Comparison of ENCODE assay signal across 20 cellular contexts in the genomic region with DNA sequence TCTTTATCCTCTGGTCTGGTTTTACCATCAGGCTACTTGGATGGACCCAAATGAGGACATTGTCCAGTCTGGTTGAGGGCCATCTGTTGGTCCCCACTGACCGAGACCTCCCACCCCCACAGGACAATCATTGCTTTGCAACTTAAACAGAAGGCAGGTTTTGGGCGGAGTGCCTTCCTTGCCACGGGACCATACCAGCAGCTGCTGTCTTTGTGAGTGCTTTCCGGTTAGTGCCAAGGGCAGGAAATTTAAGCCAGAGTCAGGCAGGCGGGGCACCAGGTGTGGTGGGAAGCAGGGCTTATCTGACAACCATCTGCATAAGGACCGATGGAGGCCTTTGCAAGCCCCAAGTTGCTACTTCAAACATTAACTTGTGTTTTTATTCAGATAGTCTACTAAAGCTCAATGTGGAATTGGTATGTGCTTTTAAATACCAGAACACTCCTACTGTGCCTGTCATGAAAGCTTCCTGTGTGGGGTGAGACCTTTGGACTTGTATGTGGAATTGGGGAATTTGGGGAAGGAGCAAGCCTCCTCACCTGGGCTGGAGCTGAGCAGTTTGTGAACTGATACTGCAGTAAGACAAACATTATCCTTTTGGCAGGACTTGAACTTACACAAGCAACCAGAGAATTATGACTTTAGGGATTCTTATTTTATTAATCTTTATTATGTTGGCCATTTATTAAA. TPM values are rescaled to one million over a fixed set of nuclear protein-coding genes. Genes with fewer than 3 reads are reported as not detected.
A peak's percentile ranks its signal among the peaks of the same experiment; 100 is the strongest.
DNase-seq lines count a peak whose midpoint lies in the region; ATAC-seq lines count a peak whose summit lies in the region.
"Had no signal": no experiment of that assay in that cellular context is flagged by ENCODE, and none has a peak within 500 bp of the region (broad histone marks: within the 10 kb centered on the region; RNA-seq: fewer than 3 reads in every experiment).

No MANE protein-coding gene starts in this region.

- peaks cover 30% of the 10 kb centered on the region for H3K4me1 Mint-ChIP-seq in stimulated activated naive CD8-positive, alpha-beta T cell treated with anti-CD3 and anti-CD28 coated beads, Interleukin-15, amount 100 ng/mL, for 72 hours

- peaks cover 11% of the 10 kb centered on the region for H3K4me1 ChIP-seq in adipocyte (ENCODE audit: control insufficient read depth, insufficient read depth, low read length)
- H3K4me1 ChIP-seq: thyroid gland had no signal

- intact Hi-C loops in cardiac septum (cut with DNase I): no loop called here

- H3K27me3 ChIP-seq in adipocyte (replicated peaks; ENCODE audit: control insufficient read depth, insufficient read depth, low read length): no peaks in the 10 kb centered on the region
- H3K27me3 ChIP-seq: thyroid gland had no signal

- no peaks in the 10 kb centered on the region for H3K9me3 ChIP-seq in adipocyte (ENCODE audit: control insufficient read depth, low read length)
- H3K9me3 ChIP-seq: thyroid gland had no signal

- no peaks in the 10 kb centered on the region for H3K27me3 Mint-ChIP-seq in stimulated activated naive CD8-positive, alpha-beta T cell treated with anti-CD3 and anti-CD28 coated beads, Interleukin-15, amount 100 ng/mL, for 72 hours
- H3K27me3 Mint-ChIP-seq: dendritic cell treated with granulocyte-macrophage colony-stimulating factor and Interleukin-4, amounts not matched to agents 40 ng/mL and 50 ng/mL, for 4 days had no signal

- H3K4me3 ChIP-seq in adipocyte (ENCODE audit: low read length): no peak overlapping the region
- H3K4me3 ChIP-seq: thyroid gland had no signal

- H3K9me3 Mint-ChIP-seq in stimulated activated naive CD8-positive, alpha-beta T cell treated with anti-CD3 and anti-CD28 coated beads, Interleukin-15, amount 100 ng/mL, for 72 hours: peaks cover 0 to 4% of the 10 kb centered on the region in 2 donors
- H3K9me3 Mint-ChIP-seq: dendritic cell treated with granulocyte-macrophage colony-stimulating factor and Interleukin-4, amounts not matched to agents 40 ng/mL and 50 ng/mL, for 4 days; immature natural killer cell had no signal

- no peak overlapping the region for H3K27ac Mint-ChIP-seq in stimulated activated naive CD8-positive, alpha-beta T cell treated with anti-CD3 and anti-CD28 coated beads, Interleukin-15, amount 100 ng/mL, for 72 hours
- H3K27ac Mint-ChIP-seq: dendritic cell treated with granulocyte-macrophage colony-stimulating factor and Interleukin-4, amounts not matched to agents 40 ng/mL and 50 ng/mL, for 4 days; immature natural killer cell had no signal

- ATAC-seq in stimulated activated naive CD8-positive, alpha-beta T cell treated with anti-CD3 and anti-CD28 coated beads, Interleukin-15, amount 100 ng/mL, for 72 hours: no peak
- no peak for ATAC-seq in stimulated activated naive CD8-positive, alpha-beta T cell treated with anti-CD3 and anti-CD28 coated beads, Interleukin-15, Interleukin-2, amounts not matched to agents 100 U/mL and 50 U/mL, for 24 hours
- ATAC-seq in GM21381 (IDR thresholded peaks at IDR 0.05; ENCODE audit: unreplicated experiment): no peak
- ATAC-seq: right cardiac atrium had no signal

- peak overlapping the region; percentile 10 to 19 for H3K4me3 Mint-ChIP-seq in stimulated activated naive CD8-positive, alpha-beta T cell treated with anti-CD3 and anti-CD28 coated beads, Interleukin-15, amount 100 ng/mL, for 72 hours
- H3K4me3 Mint-ChIP-seq: dendritic cell treated with granulocyte-macrophage colony-stimulating factor and Interleukin-4, amounts not matched to agents 40 ng/mL and 50 ng/mL, for 4 days; immature natural killer cell had no signal

- H3K36me3 ChIP-seq in adipocyte (ENCODE audit: control insufficient read depth, insufficient read depth, low read length, severe bottlenecking): no peaks in the 10 kb centered on the region
- H3K36me3 ChIP-seq: thyroid gland had no signal

- H3K9ac ChIP-seq in adipocyte (ENCODE audit: low read length): peak overlapping the region; percentile 9
- H3K9ac ChIP-seq: KMS-11 had no signal

- DNase-seq in stimulated activated naive CD8-positive, alpha-beta T cell treated with anti-CD3 and anti-CD28 coated beads, Interleukin-15, amount 100 ng/mL, for 72 hours: no peak
- DNase-seq in stimulated activated naive CD8-positive, alpha-beta T cell treated with anti-CD3 and anti-CD28 coated beads, Interleukin-15, Interleukin-2, amounts not matched to agents 100 U/mL and 50 U/mL, for 24 hours: no peak
- DNase-seq in NCI-H2107 treated with DMSO at 0.1 percent for 48 hours (lab: John Stamatoyannopoulos, UW; ENCODE audit: unreplicated experiment): peak; percentile 31
- no peak for DNase-seq in adipocyte (ENCODE audit: low read depth)
- DNase-seq in stimulated activated naive CD4-positive, alpha-beta T cell treated with Interleukin-2 at 50 U/mL for 16 hours (lab: John Stamatoyannopoulos, UW): no peak
- DNase-seq in cardiac septum (ENCODE audit: low spot score): no peak
- DNase-seq: activated CD8-positive, alpha-beta memory T cell treated with anti-CD3 and anti-CD28 coated beads for 24 hours; activated gamma-delta T cell; C1 segment of cervical spinal cord; EL; erythroblast; GOT3; immature natural killer cell; NK-92 treated with Interleukin-12 subunit alpha and Interleukin-12 subunit beta, amount 100 ng/mL, for 24 hours; right cardiac atrium; stimulated activated CD4-positive, alpha-beta T cell treated with anti-CD3 and anti-CD28 coated beads, Interleukin-1b, Interleukin-23, amount 100 ng/mL, for 48 hours; thyroid gland had no signal

RNA-seq across cellular contexts. Expression of a gene that starts 39.3 kb away (rescaled TPM):
- total RNA-seq in cardiac septum: not detected
- total RNA-seq: right cardiac atrium, thyroid gland had no signal
